ENCODE assay signal across 2 cellular contexts in the genomic region with DNA sequence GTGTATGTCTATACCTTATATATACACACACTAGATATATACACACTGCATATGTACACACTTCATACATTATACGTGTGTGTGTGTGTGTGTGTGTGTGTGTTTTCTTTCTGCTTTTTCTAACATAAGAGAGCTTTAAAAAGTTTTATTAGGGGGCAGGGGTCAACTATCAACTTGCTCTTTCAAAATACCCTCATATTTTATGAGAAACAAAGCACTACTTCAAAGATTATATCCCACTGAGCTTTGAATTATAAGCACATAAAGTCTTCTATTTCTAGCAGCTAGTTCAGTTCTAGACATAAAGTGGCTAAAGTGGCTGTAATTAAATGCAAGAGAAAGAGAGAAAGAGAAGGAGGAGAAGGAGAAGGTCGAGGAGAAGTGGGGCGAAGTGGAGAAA.
A peak's percentile ranks its signal among the peaks of the same experiment; 100 is the strongest.
TF ChIP-seq lines count a peak whose summit lies in the region.

No MANE protein-coding gene starts in this region.

TF ChIP-seq in HEK293, 187 proteins besides CTCF, POLR2A, EP300 and RAD21 (continued from another document):
- TF ChIP-seq, protein P1, sequence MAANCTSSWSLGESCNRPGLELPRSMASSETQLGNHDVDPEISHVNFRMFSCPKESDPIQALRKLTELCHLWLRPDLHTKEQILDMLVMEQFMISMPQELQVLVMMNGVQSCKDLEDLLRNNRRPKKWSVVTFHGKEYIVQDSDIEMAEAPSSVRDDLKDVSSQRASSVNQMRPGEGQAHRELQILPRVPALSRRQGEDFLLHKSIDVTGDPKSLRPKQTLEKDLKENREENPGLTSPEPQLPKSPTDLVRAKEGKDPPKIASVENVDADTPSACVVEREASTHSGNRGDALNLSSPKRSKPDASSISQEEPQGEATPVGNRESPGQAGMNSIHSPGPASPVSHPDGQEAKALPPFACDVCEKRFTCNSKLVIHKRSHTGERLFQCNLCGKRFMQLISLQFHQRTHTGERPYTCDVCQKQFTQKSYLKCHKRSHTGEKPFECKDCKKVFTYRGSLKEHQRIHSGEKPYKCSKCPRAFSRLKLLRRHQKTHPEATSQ (tag by site-specific recombination; IDR thresholded peaks at IDR 0.05): no peak
- TF ChIP-seq, protein P2, sequence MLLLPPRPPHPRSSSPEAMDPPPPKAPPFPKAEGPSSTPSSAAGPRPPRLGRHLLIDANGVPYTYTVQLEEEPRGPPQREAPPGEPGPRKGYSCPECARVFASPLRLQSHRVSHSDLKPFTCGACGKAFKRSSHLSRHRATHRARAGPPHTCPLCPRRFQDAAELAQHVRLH (tag by site-specific recombination; IDR thresholded peaks at IDR 0.05): no peak

TF ChIP-seq in HEK293T, 16 proteins besides CTCF, POLR2A, EP300 and RAD21 (continued from another document):
- TF ChIP-seq HDGF (IDR thresholded peaks at IDR 0.05; ENCODE audit: borderline replicate concordance) (no peak), TARDBP (IDR thresholded peaks at IDR 0.05) (no peak), FOXA1 (IDR thresholded peaks at IDR 0.05) (0 out of 2 replicates have a peak, but pooled peaks have one; percentile 35), SP1 (IDR thresholded peaks at IDR 0.05) (no peak), ELF4 (IDR thresholded peaks at IDR 0.05) (no peak), SUZ12 (IDR thresholded peaks at IDR 0.05) (no peak)
